9 cellular contexts compared by ENCODE assay signal in genomic region chr15:35748105-35748504, GRCh38.
"Had no signal": no experiment of that assay in that cellular context is flagged by ENCODE, and none has a peak within 500 bp of the region (broad histone marks: within the 10 kb centered on the region; RNA-seq: fewer than 3 reads in every experiment).

No MANE protein-coding gene starts in this region.

- ATAC-seq: HCT116 had no signal

- H3K4me2 ChIP-seq: KMS-11 had no signal

- H3K27ac ChIP-seq: KMS-11 had no signal

- H3K4me1 Mint-ChIP-seq: IgD-negative memory B cell had no signal

- H3K4me3 Mint-ChIP-seq: HFFc6, IgD-negative memory B cell had no signal

- H3K9me3 ChIP-seq: HAP-1 had no signal

- H3K27ac Mint-ChIP-seq: HFFc6, IgD-negative memory B cell had no signal

- H3K36me3 ChIP-seq: HAP-1 had no signal

- FAIRE-seq: H54, HTR-8/SVneo had no signal

- DNase-seq: GOT3, HFFc6, KBM-7 had no signal

- H3K36me3 Mint-ChIP-seq: IgD-negative memory B cell had no signal

- H3K4me3 ChIP-seq: HAP-1 had no signal

- H3K9ac ChIP-seq: KMS-11 had no signal

- H3K9me3 Mint-ChIP-seq: HFFc6, IgD-negative memory B cell had no signal
